In the genomic region with DNA sequence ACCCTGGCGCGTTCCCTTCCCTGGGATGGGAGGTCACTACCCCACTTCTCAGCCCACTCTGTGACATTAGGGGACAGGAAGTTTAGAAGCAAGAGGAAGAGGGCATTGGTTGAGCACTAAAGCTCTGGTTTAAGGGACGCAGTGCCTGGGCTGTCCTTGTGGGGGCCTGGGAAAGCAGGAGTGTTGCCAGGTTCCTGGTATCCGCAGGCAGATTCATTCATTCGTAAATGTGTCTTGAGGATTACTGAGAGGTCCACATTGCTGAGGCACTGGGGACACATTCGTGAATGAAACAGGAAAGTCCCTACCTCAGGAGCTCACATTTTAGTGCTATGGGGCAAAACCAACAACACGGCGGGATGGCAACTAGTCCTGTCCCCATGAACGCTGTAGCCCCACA, we compare ENCODE assay signal across 1 cellular context.
TF ChIP-seq lines count a peak whose summit lies in the region.

No MANE protein-coding gene starts in this region.

TF ChIP-seq in WTC11, 78 proteins besides CTCF, POLR2A, EP300 and RAD21 (continued from another document):
- TF ChIP-seq ZNF396 (CRISPR knock-in tag; IDR thresholded peaks at IDR 0.05; ENCODE audit: borderline replicate concordance) (no peak), CREB1 (CRISPR knock-in tag; IDR thresholded peaks at IDR 0.05) (no peak), IRF2 (CRISPR knock-in tag; IDR thresholded peaks at IDR 0.05; ENCODE audit: borderline replicate concordance, low read depth) (no peak), SMAD4 (CRISPR knock-in tag; IDR thresholded peaks at IDR 0.05) (no peak), ZNF232 (CRISPR knock-in tag; IDR thresholded peaks at IDR 0.05) (no peak), ESRRA (CRISPR knock-in tag; IDR thresholded peaks at IDR 0.05; ENCODE audit: borderline replicate concordance) (no peak)
- TF ChIP-seq, protein P1, sequence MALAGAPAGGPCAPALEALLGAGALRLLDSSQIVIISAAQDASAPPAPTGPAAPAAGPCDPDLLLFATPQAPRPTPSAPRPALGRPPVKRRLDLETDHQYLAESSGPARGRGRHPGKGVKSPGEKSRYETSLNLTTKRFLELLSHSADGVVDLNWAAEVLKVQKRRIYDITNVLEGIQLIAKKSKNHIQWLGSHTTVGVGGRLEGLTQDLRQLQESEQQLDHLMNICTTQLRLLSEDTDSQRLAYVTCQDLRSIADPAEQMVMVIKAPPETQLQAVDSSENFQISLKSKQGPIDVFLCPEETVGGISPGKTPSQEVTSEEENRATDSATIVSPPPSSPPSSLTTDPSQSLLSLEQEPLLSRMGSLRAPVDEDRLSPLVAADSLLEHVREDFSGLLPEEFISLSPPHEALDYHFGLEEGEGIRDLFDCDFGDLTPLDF (CRISPR knock-in tag; IDR thresholded peaks at IDR 0.05) = no peak
- TF ChIP-seq, protein P2, sequence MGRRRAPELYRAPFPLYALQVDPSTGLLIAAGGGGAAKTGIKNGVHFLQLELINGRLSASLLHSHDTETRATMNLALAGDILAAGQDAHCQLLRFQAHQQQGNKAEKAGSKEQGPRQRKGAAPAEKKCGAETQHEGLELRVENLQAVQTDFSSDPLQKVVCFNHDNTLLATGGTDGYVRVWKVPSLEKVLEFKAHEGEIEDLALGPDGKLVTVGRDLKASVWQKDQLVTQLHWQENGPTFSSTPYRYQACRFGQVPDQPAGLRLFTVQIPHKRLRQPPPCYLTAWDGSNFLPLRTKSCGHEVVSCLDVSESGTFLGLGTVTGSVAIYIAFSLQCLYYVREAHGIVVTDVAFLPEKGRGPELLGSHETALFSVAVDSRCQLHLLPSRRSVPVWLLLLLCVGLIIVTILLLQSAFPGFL (CRISPR knock-in tag; IDR thresholded peaks at IDR 0.05; ENCODE audit: borderline replicate concordance) = no peak
- TF ChIP-seq, protein P3, sequence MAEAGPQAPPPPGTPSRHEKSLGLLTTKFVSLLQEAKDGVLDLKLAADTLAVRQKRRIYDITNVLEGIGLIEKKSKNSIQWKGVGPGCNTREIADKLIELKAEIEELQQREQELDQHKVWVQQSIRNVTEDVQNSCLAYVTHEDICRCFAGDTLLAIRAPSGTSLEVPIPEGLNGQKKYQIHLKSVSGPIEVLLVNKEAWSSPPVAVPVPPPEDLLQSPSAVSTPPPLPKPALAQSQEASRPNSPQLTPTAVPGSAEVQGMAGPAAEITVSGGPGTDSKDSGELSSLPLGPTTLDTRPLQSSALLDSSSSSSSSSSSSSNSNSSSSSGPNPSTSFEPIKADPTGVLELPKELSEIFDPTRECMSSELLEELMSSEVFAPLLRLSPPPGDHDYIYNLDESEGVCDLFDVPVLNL (CRISPR knock-in tag; IDR thresholded peaks at IDR 0.05; ENCODE audit: borderline replicate concordance, low read depth) = no peak
- TF ChIP-seq, protein P4, sequence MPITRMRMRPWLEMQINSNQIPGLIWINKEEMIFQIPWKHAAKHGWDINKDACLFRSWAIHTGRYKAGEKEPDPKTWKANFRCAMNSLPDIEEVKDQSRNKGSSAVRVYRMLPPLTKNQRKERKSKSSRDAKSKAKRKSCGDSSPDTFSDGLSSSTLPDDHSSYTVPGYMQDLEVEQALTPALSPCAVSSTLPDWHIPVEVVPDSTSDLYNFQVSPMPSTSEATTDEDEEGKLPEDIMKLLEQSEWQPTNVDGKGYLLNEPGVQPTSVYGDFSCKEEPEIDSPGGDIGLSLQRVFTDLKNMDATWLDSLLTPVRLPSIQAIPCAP (CRISPR knock-in tag; IDR thresholded peaks at IDR 0.05) = no peak
